ENCODE assay signal across 16 cellular contexts in the genomic region with DNA sequence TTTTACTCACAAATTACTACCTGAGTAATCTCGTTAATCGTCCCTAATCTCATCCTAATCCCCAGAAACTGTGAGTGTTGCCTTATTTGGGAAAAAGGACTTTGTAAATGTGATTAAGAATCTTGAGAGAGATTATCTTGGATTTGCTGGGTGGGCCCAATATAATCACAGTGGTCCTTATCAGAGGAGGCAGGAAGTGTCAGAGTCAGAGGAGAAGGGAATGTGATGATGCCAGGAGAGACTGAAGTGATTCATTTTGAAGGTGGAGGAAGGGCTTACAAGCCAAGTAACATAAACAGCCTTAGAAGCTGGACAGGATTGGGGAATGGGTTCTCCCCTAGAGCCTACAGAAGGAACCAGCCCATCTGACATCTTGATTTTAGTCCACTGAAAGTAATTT. TPM values are rescaled to one million over a fixed set of nuclear protein-coding genes. Genes with fewer than 3 reads are reported as not detected.
A peak's percentile ranks its signal among the peaks of the same experiment; 100 is the strongest.
DNase-seq lines count a peak whose midpoint lies in the region; FAIRE-seq and TF ChIP-seq lines count a peak whose summit lies in the region.
"Had no signal": no experiment of that assay in that cellular context is flagged by ENCODE, and none has a peak within 500 bp of the region (broad histone marks: within the 10 kb centered on the region; RNA-seq: fewer than 3 reads in every experiment).

No MANE protein-coding gene starts in this region.

- H3K36me3 ChIP-seq in WERI-Rb-1: no peaks in the 10 kb centered on the region
- no peaks in the 10 kb centered on the region for H3K36me3 ChIP-seq in endothelial cell of umbilical vein (ENCODE audit: control insufficient read depth in 2 of 2, extremely low read depth in 1 of 2, insufficient read depth in 2 of 2, low read length in 2 of 2)
- no peaks in the 10 kb centered on the region for H3K36me3 ChIP-seq in adrenal gland (replicated peaks in 1 of 2)

- H3K4me1 ChIP-seq in endothelial cell of umbilical vein (ENCODE audit: control insufficient read depth, extremely low read depth, insufficient read depth, low read length) (peaks cover 5% of the 10 kb centered on the region), adrenal gland (replicated peaks in 1 of 2) (peaks cover 0 to 5% of the 10 kb centered on the region in 2 donors)

- H3K27me3 ChIP-seq in WERI-Rb-1 (ENCODE audit: insufficient read depth, low read depth, severe bottlenecking) (peaks cover 6% of the 10 kb centered on the region), endothelial cell of umbilical vein (ENCODE audit: control insufficient read depth in 2 of 2, insufficient read depth in 2 of 2, low read length in 2 of 2) (peaks cover 43 to 75% of the 10 kb centered on the region in 2 experiments), adrenal gland (peaks cover 48% of the 10 kb centered on the region)

- no peak overlapping the region for H2AFZ ChIP-seq in endothelial cell of umbilical vein (ENCODE audit: low read depth, low read length)

- TF ChIP-seq POLR2A in endothelial cell of umbilical vein (IDR thresholded peaks at IDR 0.05; ENCODE audit: low read depth, low read length) (no peak), adrenal gland (IDR thresholded peaks at IDR 0.05) (no peak)

- no peak for TF ChIP-seq CTCF in WERI-Rb-1 (IDR thresholded peaks at IDR 0.05; ENCODE audit: low read depth, low read length)
- no peak for TF ChIP-seq CTCF in endothelial cell of umbilical vein (IDR thresholded peaks at IDR 0.05; ENCODE audit: extremely low read depth in 1 of 2, insufficient read depth in 1 of 2, low read depth in 1 of 2, low read length in 2 of 2)
- no peak for TF ChIP-seq CTCF in adrenal gland (IDR thresholded peaks at IDR 0.05)

- POLR2A ChIA-PET in endothelial cell of umbilical vein (lab: Charles Lee): no interaction called here

- no peak for FAIRE-seq in endothelial cell of umbilical vein (lab: Jason Lieb, UNC)
- FAIRE-seq: GM19239, H54, K562 had no signal

- peaks cover 5% of the 10 kb centered on the region for H3K9me3 ChIP-seq in WERI-Rb-1 (ENCODE audit: severe bottlenecking)
- no peaks in the 10 kb centered on the region for H3K9me3 ChIP-seq in endothelial cell of umbilical vein (replicated peaks; ENCODE audit: control insufficient read depth, insufficient read depth, low read length)
- H3K9me3 ChIP-seq in adrenal gland (replicated peaks in 1 of 3): no peaks in the 10 kb centered on the region

- H4K20me1 ChIP-seq in endothelial cell of umbilical vein (replicated peaks; ENCODE audit: control insufficient read depth, extremely low read depth, insufficient read depth, low read length): no peaks in the 10 kb centered on the region

- no peak overlapping the region for H3K4me2 ChIP-seq in endothelial cell of umbilical vein (ENCODE audit: insufficient read depth, low read length)

- H3K79me2 ChIP-seq in endothelial cell of umbilical vein (ENCODE audit: control insufficient read depth, insufficient read depth, low read length): no peaks in the 10 kb centered on the region

- H3K9me1 ChIP-seq in endothelial cell of umbilical vein (replicated peaks; ENCODE audit: control insufficient read depth, extremely low read depth, insufficient read depth, low read length): no peaks in the 10 kb centered on the region

- dilution Hi-C loops in endothelial cell of umbilical vein (cut with MboI; ENCODE audit: extremely low pct_ligation_motif_present, low sequenced_read_pairs): no loop called here

- CTCF ChIA-PET in endothelial cell of umbilical vein (lab: Charles Lee): no interaction called here

- DNase-seq in HT1080 (ENCODE audit: low read depth): peak; percentile 18
- DNase-seq in WERI-Rb-1: peak; percentile 61
- no peak for DNase-seq in endothelial cell of umbilical vein (ENCODE audit: low read depth, low spot score)
- no peak for DNase-seq in NCI-H1105 (lab: John Stamatoyannopoulos, UW)
- DNase-seq in adrenal gland: no peak
- no peak for DNase-seq in activated CD4-positive, alpha-beta T cell treated with anti-CD3 and anti-CD28 coated beads for 48 hours
- DNase-seq in ureter (ENCODE audit: low spot score): no peak
- DNase-seq: ACHN; C1 segment of cervical spinal cord; CD4-positive, alpha-beta T cell; DND-41; GF-D8 had no signal

- H3K9ac ChIP-seq in endothelial cell of umbilical vein (replicated peaks; ENCODE audit: extremely low read depth, insufficient read depth, low read length): no peak overlapping the region

- H3K27ac ChIP-seq in WERI-Rb-1 (no peak overlapping the region), endothelial cell of umbilical vein (ENCODE audit: insufficient read depth, low read depth, low read length) (no peak overlapping the region), adrenal gland (no peak overlapping the region)
- H3K27ac ChIP-seq: HL-60 had no signal

- intact Hi-C loops in endothelial cell of umbilical vein (cut with micrococcal nuclease) (no loop called here), adrenal gland (cut with DNase I) (no loop called here)

- H3K4me3 ChIP-seq in WERI-Rb-1 (ENCODE audit: low read depth, low read length) (no peak overlapping the region), endothelial cell of umbilical vein (replicated peaks in 1 of 3; ENCODE audit: insufficient read depth in 1 of 3, low read depth in 1 of 3, low read length in 3 of 3) (no peak overlapping the region), adrenal gland (no peak overlapping the region)
- H3K4me3 ChIP-seq: K562 had no signal

- BruUV-seq in endothelial cell of umbilical vein (replicated peaks; lab: Mats Ljungman, UMichigan): no TSS peak

- 83 to 86% (median 84%) methylated on average over 2 of the region's 2 CpGs for WGBS in adrenal gland, 4 donors

TF ChIP-seq in endothelial cell of umbilical vein, 7 proteins besides CTCF, POLR2A, EP300 and RAD21:
- peak; percentile 12 for TF ChIP-seq FOS (IDR thresholded peaks at IDR 0.05; ENCODE audit: borderline replicate concordance, insufficient read depth, low read length)
- TF ChIP-seq, protein P1, sequence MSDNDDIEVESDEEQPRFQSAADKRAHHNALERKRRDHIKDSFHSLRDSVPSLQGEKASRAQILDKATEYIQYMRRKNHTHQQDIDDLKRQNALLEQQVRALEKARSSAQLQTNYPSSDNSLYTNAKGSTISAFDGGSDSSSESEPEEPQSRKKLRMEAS (IDR thresholded peaks at IDR 0.05; ENCODE audit: insufficient read depth, insufficient read length): no peak

RNA-seq across cellular contexts. Expression of a gene that starts 16.7 kb away (rescaled TPM):
- total RNA-seq in HT1080 (2014; rRNA removed; shearing (Covaris generic)): 116 and 119 TPM in 2 replicates
- polyA plus RNA-seq in HT1080 (2015; cell fraction: cytosol; rRNA removed): 64.5 and 69.1 TPM in 2 replicates
- 40.0 and 47.9 TPM in 2 replicates for polyA plus RNA-seq in HT1080 (2015; cell fraction: nucleus; rRNA removed)
- total RNA-seq in endothelial cell of umbilical vein: 35.0 and 35.3 TPM in 2 replicates
- 101 and 167 TPM in 2 replicates for polyA plus RNA-seq in endothelial cell of umbilical vein
- 62.5 and 73.8 TPM in 2 replicates for polyA plus RNA-seq in endothelial cell of umbilical vein (2011; cell fraction: cytosol; rRNA removed)
- polyA plus RNA-seq in endothelial cell of umbilical vein (2011; cell fraction: nucleus; rRNA removed): 38.4 and 48.0 TPM in 2 replicates
- 33.0 and 45.8 TPM in 2 replicates for polyA plus RNA-seq in endothelial cell of umbilical vein (2012)
- polyA minus RNA-seq in endothelial cell of umbilical vein: 8.1 and 18.2 TPM in 2 replicates
- polyA minus RNA-seq in endothelial cell of umbilical vein (2011; cell fraction: cytosol; rRNA and poly(A)+ RNA removed): 23.9 TPM
- polyA minus RNA-seq in endothelial cell of umbilical vein (2011; cell fraction: nucleus; rRNA and poly(A)+ RNA removed): 6.4 and 9.2 TPM in 2 replicates
- total RNA-seq in adrenal gland: 100 to 1,000 TPM in 2 of 8 donors, 10 to 100 TPM in 6; 32.1 to 110 (median 59.7) TPM
- 100 to 1,000 TPM in 2 of 3 donors, 10 to 100 TPM in 1; 24.2 to 223 (median 210) TPM for polyA plus RNA-seq in adrenal gland
- 48.3 TPM for total RNA-seq in ureter

RNA-seq across cellular contexts. Expression of a gene that starts 34.9 kb away (rescaled TPM):
- 13.2 and 16.3 TPM in 2 replicates for total RNA-seq in HT1080 (2014; rRNA removed; shearing (Covaris generic))
- 11.9 and 17.7 TPM in 2 replicates for polyA plus RNA-seq in HT1080 (2015; cell fraction: cytosol; rRNA removed)
- 14.7 and 24.7 TPM in 2 replicates for polyA plus RNA-seq in HT1080 (2015; cell fraction: nucleus; rRNA removed)
- total RNA-seq in endothelial cell of umbilical vein: 13.1 and 13.5 TPM in 2 replicates
- polyA plus RNA-seq in endothelial cell of umbilical vein: 5.6 TPM in 2 replicates
- 6.3 and 7.2 TPM in 2 replicates for polyA plus RNA-seq in endothelial cell of umbilical vein (2011; cell fraction: cytosol; rRNA removed)
- 23.5 and 27.6 TPM in 2 replicates for polyA plus RNA-seq in endothelial cell of umbilical vein (2011; cell fraction: nucleus; rRNA removed)
- polyA plus RNA-seq in endothelial cell of umbilical vein (2012): 8.8 and 9.6 TPM in 2 replicates
- polyA minus RNA-seq in endothelial cell of umbilical vein: 9.4 and 14.2 TPM in 2 replicates
- 6.3 TPM for polyA minus RNA-seq in endothelial cell of umbilical vein (2011; cell fraction: cytosol; rRNA and poly(A)+ RNA removed)
- polyA minus RNA-seq in endothelial cell of umbilical vein (2011; cell fraction: nucleus; rRNA and poly(A)+ RNA removed): 8.9 and 10.2 TPM in 2 replicates
- total RNA-seq in adrenal gland: 10 to 100 TPM in 7 of 8 donors, 1 to 10 TPM in 1; 9.8 to 24.3 (median 14.2) TPM
- polyA plus RNA-seq in adrenal gland: 10 to 100 TPM; 12.1 to 17.0 (median 14.6) TPM
- 13.8 TPM for total RNA-seq in ureter

Comparison
In these comparisons a context has a peak if more than half of its experiments do, and no peak if none do; other contexts are left out.
1. DNase-seq: peak in HT1080 (single experiment) and WERI-Rb-1 (single experiment); none in endothelial cell of umbilical vein (single experiment), NCI-H1105 (single experiment), adrenal gland (0 of 7), activated CD4-positive, alpha-beta T cell treated with anti-CD3 and anti-CD28 coated beads for 48 hours (single experiment) and ureter (single experiment).